In the genomic region with DNA sequence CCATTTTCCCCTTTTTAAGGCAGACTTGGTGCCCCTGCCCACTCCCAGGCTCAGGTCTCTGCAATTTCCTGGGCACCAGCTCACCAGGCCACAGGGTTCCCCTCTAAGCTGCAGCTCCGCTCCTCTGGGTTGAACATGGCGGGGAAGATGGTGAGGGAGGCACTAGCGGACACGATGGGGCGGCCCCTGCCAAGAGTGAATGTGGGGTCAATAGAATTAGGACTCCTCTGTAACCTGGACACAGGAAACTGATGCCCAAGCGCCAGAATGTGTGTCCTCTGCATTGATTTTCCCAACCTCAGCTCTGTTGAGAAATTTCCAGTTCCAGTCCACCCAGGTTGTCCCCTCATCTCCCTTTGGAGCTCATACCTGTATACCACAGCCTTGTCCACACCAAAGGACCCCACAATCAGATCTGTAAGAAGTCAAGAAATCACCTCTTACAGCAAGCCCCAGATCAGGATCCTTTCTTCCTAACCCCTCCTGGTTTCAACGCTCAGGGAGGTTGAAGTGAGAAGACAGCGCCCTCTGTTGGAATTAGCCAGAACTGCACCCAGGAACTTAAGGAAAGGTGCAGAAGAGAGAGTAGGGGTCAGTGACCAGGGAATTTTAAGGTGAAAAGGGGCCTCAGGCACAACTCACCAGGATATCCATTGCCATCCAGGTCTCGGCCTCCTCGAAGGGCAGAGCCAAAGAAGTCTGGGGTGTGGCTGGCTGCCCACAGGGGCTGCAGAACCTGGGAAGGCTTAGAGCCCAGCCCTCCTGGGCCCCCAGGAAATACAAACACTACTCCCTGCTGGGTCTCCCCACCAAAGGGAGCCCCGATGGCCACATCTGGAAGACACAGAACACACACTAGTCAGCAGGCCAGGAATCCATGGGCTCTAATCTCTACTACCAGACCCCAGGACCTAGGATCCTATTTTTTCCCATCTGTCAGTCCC, we compare ENCODE assay signal across 8 cellular contexts. TPM values are rescaled to one million over a fixed set of nuclear protein-coding genes. Genes with fewer than 3 reads are reported as not detected.
DNase-seq lines count a peak whose midpoint lies in the region; ATAC-seq, FAIRE-seq and TF ChIP-seq lines count a peak whose summit lies in the region.

No MANE protein-coding gene starts in this region.

- H3K4me3 Mint-ChIP-seq in astrocyte (ENCODE audit: unreplicated experiment), result no peak overlapping the region

- peaks cover 7% of the 10 kb centered on the region for H3K79me2 ChIP-seq in astrocyte (ENCODE audit: insufficient read depth, low read length)

- H3K9me3 ChIP-seq in SK-N-MC (ENCODE audit: low read depth, low read length) (no peaks in the 10 kb centered on the region), astrocyte (ENCODE audit: insufficient read depth, low read depth, low read length) (no peaks in the 10 kb centered on the region)

- peaks cover 34% of the 10 kb centered on the region for H3K36me3 Mint-ChIP-seq in astrocyte (ENCODE audit: low read depth, unreplicated experiment)

- no peaks in the 10 kb centered on the region for H3K4me1 ChIP-seq in astrocyte (ENCODE audit: insufficient read depth, low read length)

- DNase-seq in COR-L47 (lab: John Stamatoyannopoulos, UW) (peak; percentile 25), SK-N-MC (ENCODE audit: low read depth, low spot score) (peak; percentile 44), astrocyte (ENCODE audit: low read depth) (no peak), kidney glomerular epithelial cell (lab: John Stamatoyannopoulos, UW) (peak; percentile 73)
- DNase-seq in stimulated activated CD4-positive, alpha-beta T cell treated with anti-CD3 and anti-CD28 coated beads, TNF-alpha, amount 100 ng/mL, for 24 hours (ENCODE audit: low read depth in 3 of 3), result peak; percentile 31 to 62 (median 49)

- H3K9ac ChIP-seq in SK-N-MC (ENCODE audit: insufficient read length), result peak overlapping the region; percentile 15
- no peak overlapping the region for H3K9ac ChIP-seq in astrocyte (ENCODE audit: low read length)

- H2AFZ ChIP-seq in astrocyte (ENCODE audit: low read depth, low read length), result no peak overlapping the region

- ATAC-seq in HG02759 (IDR thresholded peaks at IDR 0.05; ENCODE audit: unreplicated experiment) (peak; percentile 54), HG03571 (IDR thresholded peaks at IDR 0.05; ENCODE audit: unreplicated experiment) (no peak), GM18867 (IDR thresholded peaks at IDR 0.05; ENCODE audit: unreplicated experiment) (no peak)

- peak; percentile 98 for TF ChIP-seq CTCF in astrocyte (IDR thresholded peaks at IDR 0.05; ENCODE audit: insufficient read depth, low read depth, low read length)

- no peaks in the 10 kb centered on the region for H3K4me1 Mint-ChIP-seq in astrocyte (ENCODE audit: low read depth, unreplicated experiment)

- no peaks in the 10 kb centered on the region for H3K27me3 ChIP-seq in astrocyte (ENCODE audit: insufficient read depth, low read length)

- H3K4me3 ChIP-seq in SK-N-MC (no peak overlapping the region), astrocyte (ENCODE audit: insufficient read depth, low read depth, low read length) (no peak overlapping the region)

- no peaks in the 10 kb centered on the region for H3K27me3 Mint-ChIP-seq in astrocyte (ENCODE audit: low read depth, unreplicated experiment)

- H3K27ac ChIP-seq in SK-N-MC, result no peak overlapping the region
- H3K27ac ChIP-seq in astrocyte (ENCODE audit: low read depth, low read length), result no peak overlapping the region

- H4K20me1 ChIP-seq in astrocyte (ENCODE audit: insufficient read depth, low read length), result peaks cover 66% of the 10 kb centered on the region

- no peak overlapping the region for H3K4me2 ChIP-seq in astrocyte (ENCODE audit: low read length)

- H3K9me3 Mint-ChIP-seq in astrocyte (ENCODE audit: unreplicated experiment), result no peaks in the 10 kb centered on the region

- peak overlapping the region; percentile 81 for H3K27ac Mint-ChIP-seq in astrocyte (ENCODE audit: unreplicated experiment)

- no peak for FAIRE-seq in astrocyte (lab: Jason Lieb, UNC)

- H3K36me3 ChIP-seq in SK-N-MC (ENCODE audit: insufficient read depth, low read length) (peaks cover 97% of the 10 kb centered on the region), astrocyte (ENCODE audit: insufficient read depth, low read length) (peaks cover 90% of the 10 kb centered on the region)

RNA-seq across cellular contexts. Expression of a gene that starts 14.7 kb away (rescaled TPM):
- 317 and 382 TPM in 2 replicates for total RNA-seq in astrocyte

RNA-seq across cellular contexts. Expression of a gene that starts 19.8 kb away (rescaled TPM):
- 23.0 and 24.4 TPM in 2 replicates for total RNA-seq in astrocyte

RNA-seq across cellular contexts. Expression of a gene that starts 40.0 kb away (rescaled TPM):
- total RNA-seq in astrocyte, result not detected in 2 replicates
